Comparison of ENCODE assay signal across 5 cellular contexts in genomic region chr11:32823627-32824026, GRCh38. TPM values are rescaled to one million over a fixed set of nuclear protein-coding genes. Genes with fewer than 3 reads are reported as not detected.
"Had no signal": no experiment of that assay in that cellular context is flagged by ENCODE, and none has a peak within 500 bp of the region (broad histone marks: within the 10 kb centered on the region; RNA-seq: fewer than 3 reads in every experiment).

No MANE protein-coding gene starts in this region.

RNA-seq across cellular contexts. Expression of gene PRRG4, which starts 6.1 kb away (rescaled TPM):
- total RNA-seq: SJCRH30 had no signal
- polyA plus RNA-seq: IgD-negative memory B cell had no signal

RNA-seq across cellular contexts. Expression of gene CCDC73, which starts 29.2 kb away (rescaled TPM):
- total RNA-seq: LHCN-M2, NCI-H460, T-cell had no signal
- polyA plus RNA-seq: IgD-negative memory B cell had no signal
